In the genomic region with DNA sequence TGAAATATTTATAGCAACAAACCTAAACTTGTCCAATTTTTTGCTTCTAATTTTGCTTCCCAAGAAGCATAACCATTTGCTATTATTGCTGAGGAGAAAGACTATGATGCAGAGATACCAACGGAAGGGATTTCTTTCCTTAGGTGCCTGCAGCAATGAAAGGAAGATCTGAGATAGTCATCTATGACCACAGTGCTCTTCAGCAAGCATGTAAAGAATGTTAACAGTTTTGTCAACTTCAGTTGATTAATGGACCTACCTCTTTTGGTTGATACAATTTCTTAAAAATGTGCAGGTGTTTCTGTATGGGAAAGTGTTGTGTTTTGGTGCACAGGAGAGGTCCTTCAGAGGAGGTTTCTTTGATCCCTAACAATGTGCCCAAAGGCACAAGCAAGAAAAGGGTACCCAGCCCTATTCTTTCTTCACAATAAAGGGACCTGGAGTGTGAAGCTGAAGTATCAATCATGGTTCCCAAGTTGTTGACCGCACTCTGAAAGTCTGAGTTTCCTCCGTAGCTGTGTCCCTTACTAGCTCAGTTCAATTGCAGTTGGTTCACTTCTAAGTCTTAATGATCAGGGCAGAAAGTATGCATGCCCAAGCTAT, we compare ENCODE assay signal across 28 cellular contexts.
"Had no signal": no experiment of that assay in that cellular context is flagged by ENCODE, and none has a peak within 500 bp of the region (broad histone marks: within the 10 kb centered on the region; RNA-seq: fewer than 3 reads in every experiment).

No MANE protein-coding gene starts in this region.

- H3K27ac ChIP-seq: brain microvascular endothelial cell, cardiac muscle cell, KMS-11 had no signal

- H3K4me3 ChIP-seq: cardiac muscle cell had no signal

- H3K36me3 ChIP-seq: brain microvascular endothelial cell, cardiac muscle cell had no signal

- H3K4me2 ChIP-seq: KMS-11 had no signal

- DNase-seq: activated CD4-positive, alpha-beta T cell treated with anti-CD3 and anti-CD28 coated beads, Interleukin-2, amount 10 ng/mL, durations not matched to agents 24 days and 14 days; activated CD4-positive, alpha-beta T cell treated with anti-CD3 and anti-CD28 coated beads, Interleukin-2, amount 50 U/mL, for 4 hours; activated CD8-positive, alpha-beta T cell treated with anti-CD3 and anti-CD28 coated beads for 36 hours; activated effector memory CD4-positive, alpha-beta T cell treated with anti-CD3 and anti-CD28 coated beads, Interleukin-2, amount 50 U/mL, for 16 hours; activated naive CD4-positive, alpha-beta T cell; activated naive CD4-positive, alpha-beta T cell treated with anti-CD3 and anti-CD28 coated beads, Interleukin-2, amount 50 U/mL, for 16 hours; activated naive CD8-positive, alpha-beta T cell treated with anti-CD3 and anti-CD28 coated beads for 36 hours; activated T-cell treated with anti-CD3 and anti-CD28 coated beads, Interleukin-2, amount 50 U/mL, for 1 hour; activated T-cell treated with anti-CD3 and anti-CD28 coated beads, Interleukin-2, amount 50 U/mL, for 72 hours; amniotic stem cell; aorta; brain microvascular endothelial cell; NCI-H1092 treated with DMSO at 0.1 percent for 48 hours; NCI-H1417; NCI-H146; NCI-H187; NCI-H2029 treated with DMSO at 0.1 percent for 48 hours; NCI-H2107; NCI-H2171; NCI-H510A; NCI-H526; NCI-H748 treated with DMSO at 0.1 percent for 48 hours; NK-92 treated with Interleukin-12 subunit alpha and Interleukin-12 subunit beta, amount 100 ng/mL, for 24 hours; Right ventricle myocardium superior had no signal

- ATAC-seq: activated CD8-positive, alpha-beta T cell treated with anti-CD3 and anti-CD28 coated beads for 36 hours; activated T-cell treated with anti-CD3 and anti-CD28 coated beads, Interleukin-2, amount 50 U/mL, for 72 hours; activated T-helper 17 cell treated with anti-CD3 and anti-CD28 coated beads, Interleukin-2, amount 50 U/mL, for 72 hours had no signal

- H3K27me3 ChIP-seq: brain microvascular endothelial cell, cardiac muscle cell had no signal

- H3K9ac ChIP-seq: KMS-11 had no signal

- FAIRE-seq: TTC549 had no signal
